Comparison of ENCODE assay signal across 13 cellular contexts in genomic region chr2:182587831-182588230, GRCh38.
DNase-seq lines count a peak whose midpoint lies in the region; ATAC-seq and TF ChIP-seq lines count a peak whose summit lies in the region.
"Had no signal": no experiment of that assay in that cellular context is flagged by ENCODE, and none has a peak within 500 bp of the region (broad histone marks: within the 10 kb centered on the region; RNA-seq: fewer than 3 reads in every experiment).

No MANE protein-coding gene starts in this region.

- DNase-seq in AG10803 (ENCODE audit: low read depth) = peak; percentile 88
- DNase-seq in M059J (ENCODE audit: low read depth) = peak; percentile 87
- DNase-seq in choroid plexus epithelial cell (ENCODE audit: low read depth) = peak; percentile 93
- peak; percentile 72 for DNase-seq in myocyte (ENCODE audit: low read depth)
- no peak for DNase-seq in central memory CD4-positive, alpha-beta T cell
- no peak for DNase-seq in stimulated activated CD4-positive, alpha-beta T cell treated with anti-CD3 and anti-CD28 coated beads, Interleukin-4, amount 100 ng/mL, for 24 hours
- DNase-seq: activated CD4-positive, alpha-beta T cell treated with anti-CD3 and anti-CD28 coated beads for 36 hours; Karpas-422; left ventricle myocardium superior; ovary had no signal

- no peak overlapping the region for H3K4me3 ChIP-seq in AG10803 (ENCODE audit: low read length)
- no peak overlapping the region for H3K4me3 ChIP-seq in choroid plexus epithelial cell (ENCODE audit: low read depth, low read length)
- H3K4me3 ChIP-seq: ovary had no signal

- ATAC-seq in GM21576 (IDR thresholded peaks at IDR 0.05; ENCODE audit: unreplicated experiment) (no peak), GM21526 (IDR thresholded peaks at IDR 0.05; ENCODE audit: low FRiP score, unreplicated experiment) (no peak)
- ATAC-seq: activated CD4-positive, alpha-beta T cell treated with anti-CD3 and anti-CD28 coated beads for 36 hours; left ventricle myocardium superior; stimulated activated effector memory CD8-positive, alpha-beta T cell treated with anti-CD3 and anti-CD28 coated beads, Interleukin-12 subunit alpha, Interleukin-12 subunit beta, amount 100 ng/mL, for 72 hours had no signal

- TF ChIP-seq CTCF in AG10803 (conservative IDR thresholded peaks at IDR 0.05; ENCODE audit: low read length) = no peak
- TF ChIP-seq CTCF in choroid plexus epithelial cell (conservative IDR thresholded peaks at IDR 0.05; ENCODE audit: low read depth, low read length) = no peak

Comparison
In these comparisons a context has a peak if more than half of its experiments do, and no peak if none do; other contexts are left out.
1. DNase-seq: peak in AG10803 (single experiment), M059J (single experiment), choroid plexus epithelial cell (single experiment) and myocyte (single experiment); none in central memory CD4-positive, alpha-beta T cell (single experiment) and stimulated activated CD4-positive, alpha-beta T cell treated with anti-CD3 and anti-CD28 coated beads, Interleukin-4, amount 100 ng/mL, for 24 hours (single experiment).